Comparison of ENCODE assay signal across 18 cellular contexts in genomic region chr10:118763202-118763988, GRCh38. TPM values are rescaled to one million over a fixed set of nuclear protein-coding genes. Genes with fewer than 3 reads are reported as not detected.
DNase-seq lines count a peak whose midpoint lies in the region; ATAC-seq and TF ChIP-seq lines count a peak whose summit lies in the region.
"Had no signal": no experiment of that assay in that cellular context is flagged by ENCODE, and none has a peak within 500 bp of the region (broad histone marks: within the 10 kb centered on the region; RNA-seq: fewer than 3 reads in every experiment).

No MANE protein-coding gene starts in this region.

- no peaks in the 10 kb centered on the region for H3K4me1 ChIP-seq in endodermal cell (ENCODE audit: control insufficient read depth, insufficient read depth, low read length)
- H3K4me1 ChIP-seq: SJCRH30, upper lobe of left lung had no signal

- no peak overlapping the region for H3K4me3 ChIP-seq in endodermal cell (ENCODE audit: low read length)
- H3K4me3 ChIP-seq: SJCRH30, upper lobe of left lung had no signal

- H3K27me3 ChIP-seq in endodermal cell (ENCODE audit: control insufficient read depth, insufficient read depth, low read length, poor library complexity, severe bottlenecking) = peaks cover under 1% of the 10 kb centered on the region
- H3K27me3 ChIP-seq: upper lobe of left lung had no signal

- H3K9ac ChIP-seq in endodermal cell (ENCODE audit: extremely low read depth, low read length, poor library complexity, severe bottlenecking) = no peak overlapping the region

- H3K9me3 ChIP-seq in endodermal cell (ENCODE audit: control insufficient read depth, low read length) = peaks cover 9% of the 10 kb centered on the region
- H3K9me3 ChIP-seq: SJCRH30, upper lobe of left lung had no signal

- H3K9me3 Mint-ChIP-seq in CD14-positive monocyte (peaks cover 0 to 3% (median 0%) of the 10 kb centered on the region in 7 donors), endodermal cell (peaks cover 10% of the 10 kb centered on the region)
- H3K9me3 Mint-ChIP-seq: activated naive CD8-positive, alpha-beta T cell treated with anti-CD3 and anti-CD28 coated beads for 36 hours had no signal

- TF ChIP-seq CTCF in CD14-positive monocyte (IDR thresholded peaks at IDR 0.05) = no peak
- no peak for TF ChIP-seq CTCF in endodermal cell (conservative IDR thresholded peaks at IDR 0.05)

- H3K4me3 Mint-ChIP-seq in CD14-positive monocyte (no peak overlapping the region), endodermal cell (no peak overlapping the region)
- H3K4me3 Mint-ChIP-seq: activated naive CD8-positive, alpha-beta T cell treated with anti-CD3 and anti-CD28 coated beads for 36 hours had no signal

- H3K36me3 ChIP-seq in endodermal cell (ENCODE audit: control insufficient read depth, insufficient read depth, low read length) = no peaks in the 10 kb centered on the region
- H3K36me3 ChIP-seq: SJCRH30, upper lobe of left lung had no signal

- intact Hi-C loops in CD14-positive monocyte (cut with micrococcal nuclease) = no loop called here

- no peaks in the 10 kb centered on the region for H3K36me3 Mint-ChIP-seq in CD14-positive monocyte
- H3K36me3 Mint-ChIP-seq in endodermal cell (ENCODE audit: low read depth) = no peaks in the 10 kb centered on the region
- H3K36me3 Mint-ChIP-seq: activated naive CD8-positive, alpha-beta T cell treated with anti-CD3 and anti-CD28 coated beads for 36 hours had no signal

- no peak overlapping the region for H3K27ac ChIP-seq in endodermal cell (ENCODE audit: low read depth, low read length)
- H3K27ac ChIP-seq: SJCRH30, upper lobe of left lung had no signal

- H3K4me1 Mint-ChIP-seq in CD14-positive monocyte (no peaks in the 10 kb centered on the region), endodermal cell (peaks cover 5% of the 10 kb centered on the region)
- H3K4me1 Mint-ChIP-seq: activated naive CD8-positive, alpha-beta T cell treated with anti-CD3 and anti-CD28 coated beads for 36 hours had no signal

- H3K27ac Mint-ChIP-seq in CD14-positive monocyte = no peak overlapping the region
- H3K27ac Mint-ChIP-seq in endodermal cell = no peak overlapping the region
- H3K27ac Mint-ChIP-seq: activated naive CD8-positive, alpha-beta T cell treated with anti-CD3 and anti-CD28 coated beads for 36 hours had no signal

- peak; percentile 99 for DNase-seq in DMS53 (lab: John Stamatoyannopoulos, UW)
- DNase-seq in NCI-H2029 (lab: John Stamatoyannopoulos, UW) = peak; percentile 84
- peak; percentile 1 for DNase-seq in NCI-H774 (lab: John Stamatoyannopoulos, UW)
- peak; percentile 95 for DNase-seq in left kidney (ENCODE audit: low read depth, low spot score)
- no peak for DNase-seq in CD14-positive monocyte (ENCODE audit: low spot score)
- DNase-seq in endodermal cell = no peak
- DNase-seq in nucleus accumbens (lab: John Stamatoyannopoulos, UW) = no peak
- DNase-seq: activated CD4-positive, alpha-beta T cell treated with anti-CD3 and anti-CD28 coated beads, Interleukin-2, amount 50 U/mL, for 1 hour; activated naive CD8-positive, alpha-beta T cell treated with anti-CD3 and anti-CD28 coated beads for 36 hours; activated T-cell treated with anti-CD3 and anti-CD28 coated beads, Interleukin-2, amount 50 U/mL, for 1 hour; effector CD4-positive, alpha-beta T cell; IMR-90; mesendoderm; NCI-H1048; SJCRH30; upper lobe of left lung had no signal

- ATAC-seq in GM18520 (IDR thresholded peaks at IDR 0.05; ENCODE audit: unreplicated experiment) = no peak
- ATAC-seq: HCT116 had no signal

- peaks cover 3 to 8% (median 7%) of the 10 kb centered on the region in 3 donors for H3K27me3 Mint-ChIP-seq in CD14-positive monocyte (ENCODE audit: low read depth in 3 of 3)
- H3K27me3 Mint-ChIP-seq in endodermal cell (ENCODE audit: insufficient read depth) = peaks cover 4% of the 10 kb centered on the region
- H3K27me3 Mint-ChIP-seq: activated naive CD8-positive, alpha-beta T cell treated with anti-CD3 and anti-CD28 coated beads for 36 hours had no signal

- WGBS in endodermal cell (ENCODE audit: insufficient coverage in 1 of 2, insufficient read length in 1 of 2), 2 experiments = 85 to 93% methylated on average over 2 to 3 of the region's 3 CpGs

RNA-seq across cellular contexts. Expression of gene CACUL1, which starts 8.6 kb away (rescaled TPM):
- polyA plus RNA-seq in CD14-positive monocyte = 10 to 100 TPM; 38.8 to 50.8 TPM
- 10 to 100 TPM; 37.5 to 38.9 TPM for total RNA-seq in endodermal cell
- polyA plus RNA-seq in endodermal cell (2013, experiment 1 of 2) = 23.7 TPM
- polyA plus RNA-seq in endodermal cell (2013, experiment 2 of 2) = 23.1 TPM

Comparison
In these comparisons a context has a peak if more than half of its experiments do, and no peak if none do; other contexts are left out.
1. DNase-seq: peak in DMS53 (single experiment), NCI-H2029 (single experiment), NCI-H774 (single experiment) and left kidney (single experiment); none in CD14-positive monocyte (single experiment), endodermal cell (single experiment) and nucleus accumbens (0 of 56).